Comparison of ENCODE assay signal across 6 cellular contexts in genomic region chr17:4998666-4999428, GRCh38. TPM values are rescaled to one million over a fixed set of nuclear protein-coding genes. Genes with fewer than 3 reads are reported as not detected.
A peak's percentile ranks its signal among the peaks of the same experiment; 100 is the strongest.
DNase-seq lines count a peak whose midpoint lies in the region; ATAC-seq, FAIRE-seq and TF ChIP-seq lines count a peak whose summit lies in the region.

No MANE protein-coding gene starts in this region.

- no peak for DNase-seq in choroid plexus epithelial cell (ENCODE audit: low read depth)
- DNase-seq in pancreas: peak; percentile 40 to 76 (median 58)
- no peak for DNase-seq in GDM1 (lab: John Stamatoyannopoulos, UW)

- H3K27ac ChIP-seq in HUES6 (ENCODE audit: low read depth, low read length): peak overlapping the region; percentile 71; the same call in 1 of the 2 replicates
- peak overlapping the region in 3 of 4 donors; percentile 33 to 93 (median 62) for H3K27ac ChIP-seq in pancreas

- intact Hi-C loops in pancreas (cut with DNase I): no loop called here

- no peak for FAIRE-seq in pancreas (lab: Jason Lieb, UNC)

- H3K9ac ChIP-seq in HUES6 (ENCODE audit: low read length): peak overlapping the region; percentile 81

- H3K4me1 ChIP-seq in HUES6 (ENCODE audit: control insufficient read depth, insufficient read depth, low read length): peaks cover 17% of the 10 kb centered on the region
- peaks cover 4 to 15% (median 11%) of the 10 kb centered on the region in 3 donors for H3K4me1 ChIP-seq in pancreas

- TF ChIP-seq CTCF in choroid plexus epithelial cell (conservative IDR thresholded peaks at IDR 0.05; ENCODE audit: low read depth, low read length) (no peak), pancreas (IDR thresholded peaks at IDR 0.05) (no peak)

- H3K9me3 ChIP-seq in HUES6 (ENCODE audit: control insufficient read depth, insufficient read depth, low read depth, low read length) (no peaks in the 10 kb centered on the region), pancreas (no peaks in the 10 kb centered on the region)

- H3K27me3 ChIP-seq in HUES6 (ENCODE audit: control insufficient read depth, insufficient read depth, low read length) (peaks cover 10% of the 10 kb centered on the region; the same call in 1 of the 2 replicates), pancreas (no peaks in the 10 kb centered on the region)

- H3K36me3 ChIP-seq in HUES6 (ENCODE audit: control insufficient read depth, insufficient read depth, low read length) (peaks cover 29% of the 10 kb centered on the region), pancreas (peaks cover 0 to 21% (median 14%) of the 10 kb centered on the region in 3 donors)

- WGBS in pancreas, 2 donors: 4% methylated on average over 13 to 14 of the region's 14 CpGs

- peak overlapping the region; percentile 100 for H3K4me3 ChIP-seq in HUES6 (ENCODE audit: low read depth, low read length)
- peak overlapping the region; percentile 82 for H3K4me3 ChIP-seq in choroid plexus epithelial cell (ENCODE audit: low read depth, low read length)
- H3K4me3 ChIP-seq in pancreas: peak overlapping the region; percentile 55 to 98 (median 94)

- ATAC-seq in pancreas: peak in 3 of 4 donors; percentile 19 to 51 (median 25)
- ATAC-seq in GM21423 (IDR thresholded peaks at IDR 0.05; ENCODE audit: unreplicated experiment): no peak
- ATAC-seq in GM18907 (IDR thresholded peaks at IDR 0.05; ENCODE audit: unreplicated experiment): no peak

RNA-seq across cellular contexts. Expression of gene KIF1C, which starts 1.1 kb away (rescaled TPM):
- 100 to 1,000 TPM in 1 of 6 donors, 10 to 100 TPM in 5; 72.8 to 103 (median 78.7) TPM for total RNA-seq in pancreas
- 10 to 100 TPM; 22.3 to 41.6 TPM for polyA plus RNA-seq in pancreas

RNA-seq across cellular contexts. Expression of gene INCA1, which starts 1.5 kb away (rescaled TPM):
- under 1 TPM; 0.28 to 0.81 (median 0.34) TPM for total RNA-seq in pancreas
- polyA plus RNA-seq in pancreas: 1 to 10 TPM; 1.8 to 2.4 TPM

RNA-seq across cellular contexts. Expression of gene CAMTA2, which starts 11.4 kb away (rescaled TPM):
- 10 to 100 TPM; 13.6 to 28.0 (median 19.8) TPM for total RNA-seq in pancreas
- 10 to 100 TPM; 68.1 to 86.3 TPM for polyA plus RNA-seq in pancreas

RNA-seq across cellular contexts. Expression of gene SPAG7, which starts 31.2 kb away (rescaled TPM):
- 10 to 100 TPM; 15.8 to 31.7 (median 23.8) TPM for total RNA-seq in pancreas
- 10 to 100 TPM; 40.3 to 58.4 TPM for polyA plus RNA-seq in pancreas

RNA-seq across cellular contexts. Expression of gene SLC52A1, which starts 36.4 kb away (rescaled TPM):
- not detected for total RNA-seq in pancreas
- polyA plus RNA-seq in pancreas: under 1 TPM in 1 of 2 donors, not detected in 1; 0.08 TPM

Comparison
In these comparisons a context has a peak if more than half of its experiments do, and no peak if none do; other contexts are left out.
1. DNase-seq: peak in pancreas (6 of 6); none in choroid plexus epithelial cell (single experiment) and GDM1 (single experiment).
2. ATAC-seq: peak in pancreas (3 of 4); none in GM21423 (single experiment) and GM18907 (single experiment).
3. Peak in every context shown above with its lines, with median percentiles within 50 percentile points of each other: H3K4me3 ChIP-seq.